ENCODE assay signal across 22 cellular contexts in the genomic region with DNA sequence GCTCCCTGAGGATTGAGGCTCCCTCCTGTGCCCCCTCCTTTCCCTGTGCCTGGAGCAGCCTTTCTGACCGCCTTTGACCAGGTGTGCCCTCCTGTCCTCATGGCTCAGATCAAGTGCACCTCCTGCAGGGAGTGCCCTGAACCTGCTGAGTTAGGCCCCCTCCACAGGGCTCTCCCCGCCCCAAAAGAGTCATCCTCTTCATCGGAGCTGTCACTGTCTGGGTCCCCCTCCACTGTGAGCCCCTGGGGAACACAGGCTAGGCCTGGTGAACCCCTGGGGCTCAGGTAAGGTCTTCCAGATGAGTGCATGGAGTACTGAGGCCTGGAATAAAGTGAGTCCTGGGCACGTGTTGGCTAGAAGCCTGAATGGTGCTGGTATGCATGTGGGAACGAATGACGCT.
"Had no signal": no experiment of that assay in that cellular context is flagged by ENCODE, and none has a peak within 500 bp of the region (broad histone marks: within the 10 kb centered on the region; RNA-seq: fewer than 3 reads in every experiment).

No MANE protein-coding gene starts in this region.

- DNase-seq: IMR-90, Karpas-422, KG1, MG63, NCI-H1092, NCI-H1105 treated with DMSO at 0.1 percent for 48 hours, NCI-H1417 treated with DMSO at 0.1 percent for 48 hours, NCI-H146, NCI-H1694 treated with DMSO at 0.1 percent for 48 hours, NCI-H1930, NCI-H2081, NCI-H2107, NCI-H2227 treated with DMSO at 0.1 percent for 48 hours, NCI-H446, NCI-H510A, NCI-H524 treated with DMSO at 0.1 percent for 48 hours, NCI-H69, NCI-H774, SIG-M5 had no signal

- H3K27ac ChIP-seq: RWPE1, SJSA1, SK-N-MC had no signal

- H3K9me3 ChIP-seq: MG63, SJSA1 had no signal

- H3K36me3 ChIP-seq: MG63, SJSA1 had no signal

- H3K4me3 ChIP-seq: MG63, SJSA1, SK-N-MC had no signal

- H3K27me3 ChIP-seq: MG63 had no signal
